ENCODE assay signal across 16 cellular contexts in genomic region chr21:43639470-43640178, GRCh38. TPM values are rescaled to one million over a fixed set of nuclear protein-coding genes. Genes with fewer than 3 reads are reported as not detected.
DNase-seq lines count a peak whose midpoint lies in the region; ATAC-seq and TF ChIP-seq lines count a peak whose summit lies in the region.
"Had no signal": no experiment of that assay in that cellular context is flagged by ENCODE, and none has a peak within 500 bp of the region (broad histone marks: within the 10 kb centered on the region; RNA-seq: fewer than 3 reads in every experiment).

No MANE protein-coding gene starts in this region.

- intact Hi-C loops in left colon (cut with DNase I, micrococcal nuclease): no loop called here
- intact Hi-C loops in CD8-positive, alpha-beta T cell (cut with DNase I, micrococcal nuclease): loop anchor here in 1 of 2 experiments (10.0 kb wide), 1 partner anchor 285 kb away; no protein-coding TSS in a partner anchor

- peak; percentile 75 for DNase-seq in AG09309 (ENCODE audit: low read depth)
- DNase-seq in HuH-7 (ENCODE audit: low spot score): peak; percentile 33
- DNase-seq in astrocyte of the spinal cord (ENCODE audit: low read depth, low spot score): peak; percentile 22
- DNase-seq in left colon: no peak
- DNase-seq in C1 segment of cervical spinal cord (lab: John Stamatoyannopoulos, UW): no peak
- no peak for DNase-seq in CD8-positive, alpha-beta T cell
- DNase-seq in ACHN: no peak
- DNase-seq: activated CD4-positive, alpha-beta T cell treated with anti-CD3 and anti-CD28 coated beads for 36 hours; caudate nucleus; CD4-positive, alpha-beta memory T cell; esophagus squamous epithelium; NCI-H1092 treated with DMSO at 0.1 percent for 48 hours had no signal

- H3K27ac ChIP-seq in CD8-positive, alpha-beta T cell (ENCODE audit: low read depth, low read length): no peak overlapping the region
- H3K27ac ChIP-seq: vagina had no signal

- H3K9me3 ChIP-seq in CD8-positive, alpha-beta T cell (ENCODE audit: low read length): no peaks in the 10 kb centered on the region
- H3K9me3 ChIP-seq: esophagus squamous epithelium, vagina had no signal

- in situ Hi-C loops in astrocyte of the spinal cord (cut with HindIII; ENCODE audit: low sequenced_read_pairs): no loop called here
- in situ Hi-C loops in ACHN (cut with HindIII; ENCODE audit: low pct_ligation_motif_present, low pct_unique_long_range_greater_than_20kb, low sequenced_read_pairs): no loop called here

- no peaks in the 10 kb centered on the region for H3K27me3 Mint-ChIP-seq in CD8-positive, alpha-beta T cell (ENCODE audit: low read depth)
- H3K27me3 Mint-ChIP-seq: activated CD4-positive, alpha-beta T cell treated with anti-CD3 and anti-CD28 coated beads for 36 hours had no signal

- no peak overlapping the region for H3K4me3 ChIP-seq in AG09309 (ENCODE audit: control insufficient read depth, low read depth, low read length)
- H3K4me3 ChIP-seq in astrocyte of the spinal cord (ENCODE audit: low read depth, low read length): no peak overlapping the region
- no peak overlapping the region for H3K4me3 ChIP-seq in CD8-positive, alpha-beta T cell (ENCODE audit: low read depth, low read length)
- H3K4me3 ChIP-seq: esophagus squamous epithelium, vagina had no signal

- no peaks in the 10 kb centered on the region for H3K27me3 ChIP-seq in CD8-positive, alpha-beta T cell (ENCODE audit: insufficient read depth, low read length)
- H3K27me3 ChIP-seq: esophagus squamous epithelium, vagina had no signal

- no peaks in the 10 kb centered on the region for H3K9me3 Mint-ChIP-seq in CD8-positive, alpha-beta T cell
- H3K9me3 Mint-ChIP-seq: activated T-helper 2 cell treated with anti-CD3 and anti-CD28 coated beads, Interferon-gamma antibody, Interleukin-2, Interleukin-4, amounts not matched to agents 10 μg/mL and 5 μg/mL and 100 μg/mL, durations not matched to agents 14 hours and 24 hours and 36 hours; CD4-positive, alpha-beta memory T cell; neural crest cell had no signal

- CTCF ChIA-PET in CD8-positive, alpha-beta T cell (lab: Charles Lee): no interaction called here

- H3K36me3 ChIP-seq in CD8-positive, alpha-beta T cell (ENCODE audit: insufficient read depth, low read length): no peaks in the 10 kb centered on the region
- H3K36me3 ChIP-seq: esophagus squamous epithelium, vagina had no signal

- ATAC-seq in left colon (peak; percentile 58), HG02588 (IDR thresholded peaks at IDR 0.05; ENCODE audit: unreplicated experiment) (no peak)
- no peak for ATAC-seq in CD8-positive, alpha-beta T cell
- ATAC-seq: activated CD4-positive, alpha-beta T cell treated with anti-CD3 and anti-CD28 coated beads for 36 hours had no signal

- POLR2A ChIA-PET in CD8-positive, alpha-beta T cell (lab: Charles Lee): no interaction called here

- H3K4me3 Mint-ChIP-seq in CD8-positive, alpha-beta T cell: no peak overlapping the region
- H3K4me3 Mint-ChIP-seq: activated CD4-positive, alpha-beta T cell treated with anti-CD3 and anti-CD28 coated beads for 36 hours; CD4-positive, alpha-beta memory T cell; neural crest cell had no signal

- no peaks in the 10 kb centered on the region for H3K4me1 ChIP-seq in CD8-positive, alpha-beta T cell (ENCODE audit: insufficient read depth, low read length)
- H3K4me1 ChIP-seq: vagina had no signal

- no peaks in the 10 kb centered on the region for H3K36me3 Mint-ChIP-seq in CD8-positive, alpha-beta T cell
- H3K36me3 Mint-ChIP-seq: CD4-positive, alpha-beta memory T cell had no signal

- H3K4me1 Mint-ChIP-seq in CD8-positive, alpha-beta T cell (ENCODE audit: low read depth): no peaks in the 10 kb centered on the region
- H3K4me1 Mint-ChIP-seq: CD4-positive, alpha-beta memory T cell; neural crest cell had no signal

- TF ChIP-seq CTCF in AG09309 (IDR thresholded peaks at IDR 0.05; ENCODE audit: control insufficient read depth, insufficient read depth, low read depth, low read length, missing control alignments) (no peak), astrocyte of the spinal cord (IDR thresholded peaks at IDR 0.05; ENCODE audit: low read depth, low read length) (no peak)
- TF ChIP-seq CTCF in CD8-positive, alpha-beta T cell (IDR thresholded peaks at IDR 0.05): no peak

- no peak overlapping the region for H3K27ac Mint-ChIP-seq in CD8-positive, alpha-beta T cell
- H3K27ac Mint-ChIP-seq: activated CD4-positive, alpha-beta T cell treated with anti-CD3 and anti-CD28 coated beads for 36 hours; activated T-helper 2 cell treated with anti-CD3 and anti-CD28 coated beads, Interferon-gamma antibody, Interleukin-2, Interleukin-4, amounts not matched to agents 10 μg/mL and 5 μg/mL and 100 μg/mL, durations not matched to agents 14 hours and 24 hours and 36 hours; CD4-positive, alpha-beta memory T cell had no signal

RNA-seq across cellular contexts. Expression of gene HSF2BP, which starts 19.7 kb away (rescaled TPM):
- under 1 TPM; 0.42 to 0.49 TPM for total RNA-seq in left colon
- total RNA-seq in CD8-positive, alpha-beta T cell: 1 to 10 TPM in 1 of 2 experiments, under 1 TPM in 1; 0.64 to 1.3 TPM

RNA-seq across cellular contexts. Expression of gene RRP1B, which starts 19.7 kb away (rescaled TPM):
- 10 to 100 TPM; 11.4 to 16.2 TPM for total RNA-seq in left colon
- total RNA-seq in CD8-positive, alpha-beta T cell: 10 to 100 TPM; 24.3 to 26.1 TPM

Comparison
In these comparisons a context has a peak if more than half of its experiments do, and no peak if none do; other contexts are left out.
1. DNase-seq: peak in AG09309 (single experiment), HuH-7 (single experiment) and astrocyte of the spinal cord (single experiment); none in left colon (0 of 2), C1 segment of cervical spinal cord (0 of 14), CD8-positive, alpha-beta T cell (0 of 7) and ACHN (single experiment).